In the genomic region with DNA sequence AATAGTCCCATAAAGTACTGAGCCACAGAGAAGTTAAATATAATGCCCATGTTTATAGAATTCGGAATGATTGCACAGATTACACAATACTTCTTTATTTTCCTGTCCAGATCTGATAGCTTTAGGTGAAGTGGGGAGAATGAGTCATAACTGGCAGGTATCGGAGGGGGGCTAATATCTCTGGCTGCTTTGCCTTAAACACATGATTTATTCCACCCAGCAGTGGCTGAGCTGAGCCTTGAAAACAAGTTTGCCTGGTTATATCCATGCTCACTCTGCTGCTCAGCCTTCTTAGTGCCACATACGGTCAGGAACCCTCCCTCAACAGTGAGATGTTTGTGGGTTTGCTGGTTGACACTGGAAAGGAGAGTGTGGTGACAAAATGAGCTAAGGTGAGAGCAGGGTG, we compare ENCODE assay signal across 1 cellular context.
TF ChIP-seq lines count a peak whose summit lies in the region.

No MANE protein-coding gene starts in this region.

TF ChIP-seq in A549, 52 proteins besides CTCF, POLR2A, EP300 and RAD21 (continued from another document):
- TF ChIP-seq, protein P1, sequence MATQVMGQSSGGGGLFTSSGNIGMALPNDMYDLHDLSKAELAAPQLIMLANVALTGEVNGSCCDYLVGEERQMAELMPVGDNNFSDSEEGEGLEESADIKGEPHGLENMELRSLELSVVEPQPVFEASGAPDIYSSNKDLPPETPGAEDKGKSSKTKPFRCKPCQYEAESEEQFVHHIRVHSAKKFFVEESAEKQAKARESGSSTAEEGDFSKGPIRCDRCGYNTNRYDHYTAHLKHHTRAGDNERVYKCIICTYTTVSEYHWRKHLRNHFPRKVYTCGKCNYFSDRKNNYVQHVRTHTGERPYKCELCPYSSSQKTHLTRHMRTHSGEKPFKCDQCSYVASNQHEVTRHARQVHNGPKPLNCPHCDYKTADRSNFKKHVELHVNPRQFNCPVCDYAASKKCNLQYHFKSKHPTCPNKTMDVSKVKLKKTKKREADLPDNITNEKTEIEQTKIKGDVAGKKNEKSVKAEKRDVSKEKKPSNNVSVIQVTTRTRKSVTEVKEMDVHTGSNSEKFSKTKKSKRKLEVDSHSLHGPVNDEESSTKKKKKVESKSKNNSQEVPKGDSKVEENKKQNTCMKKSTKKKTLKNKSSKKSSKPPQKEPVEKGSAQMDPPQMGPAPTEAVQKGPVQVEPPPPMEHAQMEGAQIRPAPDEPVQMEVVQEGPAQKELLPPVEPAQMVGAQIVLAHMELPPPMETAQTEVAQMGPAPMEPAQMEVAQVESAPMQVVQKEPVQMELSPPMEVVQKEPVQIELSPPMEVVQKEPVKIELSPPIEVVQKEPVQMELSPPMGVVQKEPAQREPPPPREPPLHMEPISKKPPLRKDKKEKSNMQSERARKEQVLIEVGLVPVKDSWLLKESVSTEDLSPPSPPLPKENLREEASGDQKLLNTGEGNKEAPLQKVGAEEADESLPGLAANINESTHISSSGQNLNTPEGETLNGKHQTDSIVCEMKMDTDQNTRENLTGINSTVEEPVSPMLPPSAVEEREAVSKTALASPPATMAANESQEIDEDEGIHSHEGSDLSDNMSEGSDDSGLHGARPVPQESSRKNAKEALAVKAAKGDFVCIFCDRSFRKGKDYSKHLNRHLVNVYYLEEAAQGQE (IDR thresholded peaks at IDR 0.05): no peak
- TF ChIP-seq ZFP36 (IDR thresholded peaks at IDR 0.05; ENCODE audit: borderline replicate concordance, partially characterized antibody): no peak
- TF ChIP-seq CHD2 (IDR thresholded peaks at IDR 0.05; ENCODE audit: low read length, partially characterized antibody): no peak
- TF ChIP-seq MYC (IDR thresholded peaks at IDR 0.05; ENCODE audit: borderline replicate concordance, low read length): no peak
- no peak for TF ChIP-seq CHD4 (IDR thresholded peaks at IDR 0.05; ENCODE audit: borderline replicate concordance)
- TF ChIP-seq HES2 (IDR thresholded peaks at IDR 0.05): no peak
- TF ChIP-seq, protein P2, sequence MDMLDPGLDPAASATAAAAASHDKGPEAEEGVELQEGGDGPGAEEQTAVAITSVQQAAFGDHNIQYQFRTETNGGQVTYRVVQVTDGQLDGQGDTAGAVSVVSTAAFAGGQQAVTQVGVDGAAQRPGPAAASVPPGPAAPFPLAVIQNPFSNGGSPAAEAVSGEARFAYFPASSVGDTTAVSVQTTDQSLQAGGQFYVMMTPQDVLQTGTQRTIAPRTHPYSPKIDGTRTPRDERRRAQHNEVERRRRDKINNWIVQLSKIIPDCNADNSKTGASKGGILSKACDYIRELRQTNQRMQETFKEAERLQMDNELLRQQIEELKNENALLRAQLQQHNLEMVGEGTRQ (IDR thresholded peaks at IDR 0.05): no peak
